ENCODE assay signal across 1 cellular context in the genomic region with DNA sequence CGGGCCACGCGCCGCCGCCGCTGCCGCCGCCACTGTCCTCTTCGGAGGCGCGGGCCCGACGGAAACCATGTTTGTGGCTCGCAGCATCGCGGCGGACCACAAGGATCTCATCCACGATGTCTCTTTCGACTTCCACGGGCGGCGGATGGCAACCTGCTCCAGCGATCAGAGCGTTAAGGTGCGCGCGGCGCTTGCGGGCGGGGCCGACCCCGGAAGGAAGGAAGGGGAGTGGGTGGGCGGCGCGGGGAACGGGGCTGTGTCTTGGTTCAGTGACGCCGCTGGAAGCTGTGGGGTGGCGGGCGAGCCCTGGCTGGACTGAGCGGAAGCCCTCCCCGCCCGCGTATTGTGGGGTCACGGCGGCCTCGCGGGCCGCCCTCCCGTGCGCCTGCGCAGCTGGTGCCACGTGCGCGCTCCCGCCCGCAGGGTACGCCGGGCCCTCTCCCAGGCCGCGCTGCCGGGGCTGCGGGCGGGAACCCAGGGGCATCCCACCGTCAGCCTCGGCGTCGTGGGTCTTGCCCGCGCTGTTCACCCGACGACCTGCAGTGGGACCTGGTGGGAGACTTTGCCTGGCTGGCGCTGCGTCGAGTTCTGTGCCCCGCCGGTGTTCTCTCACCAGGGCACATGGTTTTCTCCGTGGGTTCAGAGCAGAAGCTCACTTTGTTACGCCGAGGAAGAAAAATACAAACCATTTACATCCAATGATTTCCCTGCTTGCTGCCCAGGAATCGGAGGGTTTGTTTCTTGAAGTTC.
TF ChIP-seq lines count a peak whose summit lies in the region.

No MANE protein-coding gene starts in this region.

TF ChIP-seq in K562, 482 proteins besides CTCF, POLR2A, EP300 and RAD21 (continued from another document and continues in another):
- TF ChIP-seq, protein P1, sequence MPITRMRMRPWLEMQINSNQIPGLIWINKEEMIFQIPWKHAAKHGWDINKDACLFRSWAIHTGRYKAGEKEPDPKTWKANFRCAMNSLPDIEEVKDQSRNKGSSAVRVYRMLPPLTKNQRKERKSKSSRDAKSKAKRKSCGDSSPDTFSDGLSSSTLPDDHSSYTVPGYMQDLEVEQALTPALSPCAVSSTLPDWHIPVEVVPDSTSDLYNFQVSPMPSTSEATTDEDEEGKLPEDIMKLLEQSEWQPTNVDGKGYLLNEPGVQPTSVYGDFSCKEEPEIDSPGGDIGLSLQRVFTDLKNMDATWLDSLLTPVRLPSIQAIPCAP (CRISPR knock-in tag; IDR thresholded peaks at IDR 0.05; ENCODE audit: borderline replicate concordance) = no peak
- TF ChIP-seq, protein P2, sequence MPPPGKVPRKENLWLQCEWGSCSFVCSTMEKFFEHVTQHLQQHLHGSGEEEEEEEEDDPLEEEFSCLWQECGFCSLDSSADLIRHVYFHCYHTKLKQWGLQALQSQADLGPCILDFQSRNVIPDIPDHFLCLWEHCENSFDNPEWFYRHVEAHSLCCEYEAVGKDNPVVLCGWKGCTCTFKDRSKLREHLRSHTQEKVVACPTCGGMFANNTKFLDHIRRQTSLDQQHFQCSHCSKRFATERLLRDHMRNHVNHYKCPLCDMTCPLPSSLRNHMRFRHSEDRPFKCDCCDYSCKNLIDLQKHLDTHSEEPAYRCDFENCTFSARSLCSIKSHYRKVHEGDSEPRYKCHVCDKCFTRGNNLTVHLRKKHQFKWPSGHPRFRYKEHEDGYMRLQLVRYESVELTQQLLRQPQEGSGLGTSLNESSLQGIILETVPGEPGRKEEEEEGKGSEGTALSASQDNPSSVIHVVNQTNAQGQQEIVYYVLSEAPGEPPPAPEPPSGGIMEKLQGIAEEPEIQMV (tag; conservative IDR thresholded peaks at IDR 0.05; ENCODE audit: low read depth) = peak; percentile 92
- peak; percentile 79; the same call in 1 of the 2 replicates for TF ChIP-seq ZNF12 (CRISPR knock-in tag; IDR thresholded peaks at IDR 0.05)
- peak; percentile 70 for TF ChIP-seq NFIC (IDR thresholded peaks at IDR 0.05)
- TF ChIP-seq, protein P3, sequence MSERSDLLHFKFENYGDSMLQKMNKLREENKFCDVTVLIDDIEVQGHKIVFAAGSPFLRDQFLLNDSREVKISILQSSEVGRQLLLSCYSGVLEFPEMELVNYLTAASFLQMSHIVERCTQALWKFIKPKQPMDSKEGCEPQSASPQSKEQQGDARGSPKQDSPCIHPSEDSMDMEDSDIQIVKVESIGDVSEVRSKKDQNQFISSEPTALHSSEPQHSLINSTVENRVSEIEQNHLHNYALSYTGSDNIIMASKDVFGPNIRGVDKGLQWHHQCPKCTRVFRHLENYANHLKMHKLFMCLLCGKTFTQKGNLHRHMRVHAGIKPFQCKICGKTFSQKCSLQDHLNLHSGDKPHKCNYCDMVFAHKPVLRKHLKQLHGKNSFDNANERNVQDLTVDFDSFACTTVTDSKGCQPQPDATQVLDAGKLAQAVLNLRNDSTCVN (CRISPR knock-in tag; IDR thresholded peaks at IDR 0.05) = no peak
- peak; percentile 63 to 78; a peak in 3 of 4 replicates for TF ChIP-seq NONO (IDR thresholded peaks at IDR 0.05; ENCODE audit: low read depth in 2 of 2, low read length in 1 of 2)
- no peak for TF ChIP-seq NCOA2 (IDR thresholded peaks at IDR 0.05; ENCODE audit: partially characterized antibody in 2 of 2)
- no peak for TF ChIP-seq PHF21A (IDR thresholded peaks at IDR 0.05; ENCODE audit: borderline replicate concordance, low read depth)
- TF ChIP-seq RBBP5 (IDR thresholded peaks at IDR 0.05; ENCODE audit: borderline replicate concordance, insufficient read depth, low read length, poor library complexity, severe bottlenecking) = peak; percentile 96
- TF ChIP-seq, protein P4, sequence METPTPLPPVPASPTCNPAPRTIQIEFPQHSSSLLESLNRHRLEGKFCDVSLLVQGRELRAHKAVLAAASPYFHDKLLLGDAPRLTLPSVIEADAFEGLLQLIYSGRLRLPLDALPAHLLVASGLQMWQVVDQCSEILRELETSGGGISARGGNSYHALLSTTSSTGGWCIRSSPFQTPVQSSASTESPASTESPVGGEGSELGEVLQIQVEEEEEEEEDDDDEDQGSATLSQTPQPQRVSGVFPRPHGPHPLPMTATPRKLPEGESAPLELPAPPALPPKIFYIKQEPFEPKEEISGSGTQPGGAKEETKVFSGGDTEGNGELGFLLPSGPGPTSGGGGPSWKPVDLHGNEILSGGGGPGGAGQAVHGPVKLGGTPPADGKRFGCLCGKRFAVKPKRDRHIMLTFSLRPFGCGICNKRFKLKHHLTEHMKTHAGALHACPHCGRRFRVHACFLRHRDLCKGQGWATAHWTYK (CRISPR knock-in tag; IDR thresholded peaks at IDR 0.05) = peak; percentile 78
- TF ChIP-seq PHB (CRISPR knock-in tag; IDR thresholded peaks at IDR 0.05) = no peak
- no peak for TF ChIP-seq LEF1 (IDR thresholded peaks at IDR 0.05)
- peak; percentile 74 for TF ChIP-seq HMGN3 (IDR thresholded peaks at IDR 0.05; ENCODE audit: borderline replicate concordance, extremely low read depth, insufficient read length, low read depth, low read length)
- TF ChIP-seq, protein P5, sequence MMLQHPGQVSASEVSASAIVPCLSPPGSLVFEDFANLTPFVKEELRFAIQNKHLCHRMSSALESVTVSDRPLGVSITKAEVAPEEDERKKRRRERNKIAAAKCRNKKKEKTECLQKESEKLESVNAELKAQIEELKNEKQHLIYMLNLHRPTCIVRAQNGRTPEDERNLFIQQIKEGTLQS (IDR thresholded peaks at IDR 0.05) = no peak
- TF ChIP-seq, protein P5 (CRISPR knock-in tag; conservative IDR thresholded peaks at IDR 0.05) = peak; percentile 72; the same call in 1 of the 2 replicates
- no peak for TF ChIP-seq JUND (IDR thresholded peaks at IDR 0.05; ENCODE audit: borderline replicate concordance, low read depth, low read length)
- no peak for TF ChIP-seq JUND (tag; IDR thresholded peaks at IDR 0.05; ENCODE audit: borderline replicate concordance, low read depth, low read length)
- TF ChIP-seq RB1 (IDR thresholded peaks at IDR 0.05; ENCODE audit: low read depth) = peak; percentile 87
- TF ChIP-seq ZNF311 (CRISPR knock-in tag; IDR thresholded peaks at IDR 0.05) = no peak
- no peak for TF ChIP-seq MTF1 (CRISPR knock-in tag; IDR thresholded peaks at IDR 0.05; ENCODE audit: borderline replicate concordance)
- TF ChIP-seq HDGF (IDR thresholded peaks at IDR 0.05) = no peak
- peak; percentile 95 for TF ChIP-seq FOXP1 (CRISPR knock-in tag; IDR thresholded peaks at IDR 0.05)
- TF ChIP-seq FOXA1 (IDR thresholded peaks at IDR 0.05; ENCODE audit: borderline replicate concordance) = no peak
- no peak for TF ChIP-seq ZNF354B (CRISPR knock-in tag; IDR thresholded peaks at IDR 0.05)
- no peak for TF ChIP-seq NFE2L1 (tag; IDR thresholded peaks at IDR 0.05; ENCODE audit: borderline replicate concordance, low read depth)
- no peak for TF ChIP-seq PHTF2 (CRISPR knock-in tag; IDR thresholded peaks at IDR 0.05)
- TF ChIP-seq ZNF780A (CRISPR knock-in tag; IDR thresholded peaks at IDR 0.05) = no peak
- TF ChIP-seq SREBF2 (CRISPR knock-in tag; IDR thresholded peaks at IDR 0.05) = no peak
- peak; percentile 89 for TF ChIP-seq ETV5 (CRISPR knock-in tag; IDR thresholded peaks at IDR 0.05; ENCODE audit: low read depth)
- TF ChIP-seq ZNF217 (CRISPR knock-in tag; IDR thresholded peaks at IDR 0.05) = 0 out of 2 replicates have a peak, but pooled peaks have one; percentile 42
- TF ChIP-seq, protein P6, sequence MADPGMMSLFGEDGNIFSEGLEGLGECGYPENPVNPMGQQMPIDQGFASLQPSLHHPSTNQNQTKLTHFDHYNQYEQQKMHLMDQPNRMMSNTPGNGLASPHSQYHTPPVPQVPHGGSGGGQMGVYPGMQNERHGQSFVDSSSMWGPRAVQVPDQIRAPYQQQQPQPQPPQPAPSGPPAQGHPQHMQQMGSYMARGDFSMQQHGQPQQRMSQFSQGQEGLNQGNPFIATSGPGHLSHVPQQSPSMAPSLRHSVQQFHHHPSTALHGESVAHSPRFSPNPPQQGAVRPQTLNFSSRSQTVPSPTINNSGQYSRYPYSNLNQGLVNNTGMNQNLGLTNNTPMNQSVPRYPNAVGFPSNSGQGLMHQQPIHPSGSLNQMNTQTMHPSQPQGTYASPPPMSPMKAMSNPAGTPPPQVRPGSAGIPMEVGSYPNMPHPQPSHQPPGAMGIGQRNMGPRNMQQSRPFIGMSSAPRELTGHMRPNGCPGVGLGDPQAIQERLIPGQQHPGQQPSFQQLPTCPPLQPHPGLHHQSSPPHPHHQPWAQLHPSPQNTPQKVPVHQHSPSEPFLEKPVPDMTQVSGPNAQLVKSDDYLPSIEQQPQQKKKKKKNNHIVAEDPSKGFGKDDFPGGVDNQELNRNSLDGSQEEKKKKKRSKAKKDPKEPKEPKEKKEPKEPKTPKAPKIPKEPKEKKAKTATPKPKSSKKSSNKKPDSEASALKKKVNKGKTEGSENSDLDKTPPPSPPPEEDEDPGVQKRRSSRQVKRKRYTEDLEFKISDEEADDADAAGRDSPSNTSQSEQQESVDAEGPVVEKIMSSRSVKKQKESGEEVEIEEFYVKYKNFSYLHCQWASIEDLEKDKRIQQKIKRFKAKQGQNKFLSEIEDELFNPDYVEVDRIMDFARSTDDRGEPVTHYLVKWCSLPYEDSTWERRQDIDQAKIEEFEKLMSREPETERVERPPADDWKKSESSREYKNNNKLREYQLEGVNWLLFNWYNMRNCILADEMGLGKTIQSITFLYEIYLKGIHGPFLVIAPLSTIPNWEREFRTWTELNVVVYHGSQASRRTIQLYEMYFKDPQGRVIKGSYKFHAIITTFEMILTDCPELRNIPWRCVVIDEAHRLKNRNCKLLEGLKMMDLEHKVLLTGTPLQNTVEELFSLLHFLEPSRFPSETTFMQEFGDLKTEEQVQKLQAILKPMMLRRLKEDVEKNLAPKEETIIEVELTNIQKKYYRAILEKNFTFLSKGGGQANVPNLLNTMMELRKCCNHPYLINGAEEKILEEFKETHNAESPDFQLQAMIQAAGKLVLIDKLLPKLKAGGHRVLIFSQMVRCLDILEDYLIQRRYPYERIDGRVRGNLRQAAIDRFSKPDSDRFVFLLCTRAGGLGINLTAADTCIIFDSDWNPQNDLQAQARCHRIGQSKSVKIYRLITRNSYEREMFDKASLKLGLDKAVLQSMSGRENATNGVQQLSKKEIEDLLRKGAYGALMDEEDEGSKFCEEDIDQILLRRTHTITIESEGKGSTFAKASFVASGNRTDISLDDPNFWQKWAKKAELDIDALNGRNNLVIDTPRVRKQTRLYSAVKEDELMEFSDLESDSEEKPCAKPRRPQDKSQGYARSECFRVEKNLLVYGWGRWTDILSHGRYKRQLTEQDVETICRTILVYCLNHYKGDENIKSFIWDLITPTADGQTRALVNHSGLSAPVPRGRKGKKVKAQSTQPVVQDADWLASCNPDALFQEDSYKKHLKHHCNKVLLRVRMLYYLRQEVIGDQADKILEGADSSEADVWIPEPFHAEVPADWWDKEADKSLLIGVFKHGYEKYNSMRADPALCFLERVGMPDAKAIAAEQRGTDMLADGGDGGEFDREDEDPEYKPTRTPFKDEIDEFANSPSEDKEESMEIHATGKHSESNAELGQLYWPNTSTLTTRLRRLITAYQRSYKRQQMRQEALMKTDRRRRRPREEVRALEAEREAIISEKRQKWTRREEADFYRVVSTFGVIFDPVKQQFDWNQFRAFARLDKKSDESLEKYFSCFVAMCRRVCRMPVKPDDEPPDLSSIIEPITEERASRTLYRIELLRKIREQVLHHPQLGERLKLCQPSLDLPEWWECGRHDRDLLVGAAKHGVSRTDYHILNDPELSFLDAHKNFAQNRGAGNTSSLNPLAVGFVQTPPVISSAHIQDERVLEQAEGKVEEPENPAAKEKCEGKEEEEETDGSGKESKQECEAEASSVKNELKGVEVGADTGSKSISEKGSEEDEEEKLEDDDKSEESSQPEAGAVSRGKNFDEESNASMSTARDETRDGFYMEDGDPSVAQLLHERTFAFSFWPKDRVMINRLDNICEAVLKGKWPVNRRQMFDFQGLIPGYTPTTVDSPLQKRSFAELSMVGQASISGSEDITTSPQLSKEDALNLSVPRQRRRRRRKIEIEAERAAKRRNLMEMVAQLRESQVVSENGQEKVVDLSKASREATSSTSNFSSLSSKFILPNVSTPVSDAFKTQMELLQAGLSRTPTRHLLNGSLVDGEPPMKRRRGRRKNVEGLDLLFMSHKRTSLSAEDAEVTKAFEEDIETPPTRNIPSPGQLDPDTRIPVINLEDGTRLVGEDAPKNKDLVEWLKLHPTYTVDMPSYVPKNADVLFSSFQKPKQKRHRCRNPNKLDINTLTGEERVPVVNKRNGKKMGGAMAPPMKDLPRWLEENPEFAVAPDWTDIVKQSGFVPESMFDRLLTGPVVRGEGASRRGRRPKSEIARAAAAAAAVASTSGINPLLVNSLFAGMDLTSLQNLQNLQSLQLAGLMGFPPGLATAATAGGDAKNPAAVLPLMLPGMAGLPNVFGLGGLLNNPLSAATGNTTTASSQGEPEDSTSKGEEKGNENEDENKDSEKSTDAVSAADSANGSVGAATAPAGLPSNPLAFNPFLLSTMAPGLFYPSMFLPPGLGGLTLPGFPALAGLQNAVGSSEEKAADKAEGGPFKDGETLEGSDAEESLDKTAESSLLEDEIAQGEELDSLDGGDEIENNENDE (IDR thresholded peaks at IDR 0.05; ENCODE audit: low read depth, low read length) = no peak
- TF ChIP-seq TRIM28 (IDR thresholded peaks at IDR 0.05) = no peak
- TF ChIP-seq RBM39 (optimal IDR thresholded peaks at IDR 0.05; ENCODE audit: low read depth, low read length) = no peak
- no peak for TF ChIP-seq CREBBP (IDR thresholded peaks at IDR 0.05; ENCODE audit: low read depth, low read length)
- no peak for TF ChIP-seq MTA1 (IDR thresholded peaks at IDR 0.05; ENCODE audit: borderline replicate concordance)
- no peak for TF ChIP-seq RBM15 (IDR thresholded peaks at IDR 0.05; ENCODE audit: insufficient read depth, low read length)
- TF ChIP-seq FOXJ2 (tag; IDR thresholded peaks at IDR 0.05) = no peak
- no peak for TF ChIP-seq SMARCA5 (IDR thresholded peaks at IDR 0.05)
- no peak for TF ChIP-seq DDX20 (tag; IDR thresholded peaks at IDR 0.05; ENCODE audit: low read depth)
- TF ChIP-seq SMAD3 (CRISPR knock-in tag; conservative IDR thresholded peaks at IDR 0.05) = no peak
- peak in 2 of 3 experiments; percentile 48 to 60 for TF ChIP-seq YY1 (IDR thresholded peaks at IDR 0.05; ENCODE audit: borderline replicate concordance in 1 of 3, control insufficient read depth in 1 of 3, extremely low read depth in 1 of 3, insufficient read depth in 3 of 3, insufficient read length in 1 of 3, insufficient replicate concordance in 2 of 3, low read depth in 1 of 3, low read length in 2 of 3)
- no peak for TF ChIP-seq SLC30A9 (CRISPR knock-in tag; IDR thresholded peaks at IDR 0.05)
- TF ChIP-seq CHD1 (IDR thresholded peaks at IDR 0.05; ENCODE audit: low read length) = no peak
- no peak for TF ChIP-seq ZFP30 (CRISPR knock-in tag; IDR thresholded peaks at IDR 0.05; ENCODE audit: borderline replicate concordance)
- no peak for TF ChIP-seq ZC3H8 (IDR thresholded peaks at IDR 0.05)
- TF ChIP-seq, protein P7, sequence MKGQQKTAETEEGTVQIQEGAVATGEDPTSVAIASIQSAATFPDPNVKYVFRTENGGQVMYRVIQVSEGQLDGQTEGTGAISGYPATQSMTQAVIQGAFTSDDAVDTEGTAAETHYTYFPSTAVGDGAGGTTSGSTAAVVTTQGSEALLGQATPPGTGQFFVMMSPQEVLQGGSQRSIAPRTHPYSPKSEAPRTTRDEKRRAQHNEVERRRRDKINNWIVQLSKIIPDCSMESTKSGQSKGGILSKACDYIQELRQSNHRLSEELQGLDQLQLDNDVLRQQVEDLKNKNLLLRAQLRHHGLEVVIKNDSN (CRISPR knock-in tag; IDR thresholded peaks at IDR 0.05) = peak; percentile 76
